In the genomic region with DNA sequence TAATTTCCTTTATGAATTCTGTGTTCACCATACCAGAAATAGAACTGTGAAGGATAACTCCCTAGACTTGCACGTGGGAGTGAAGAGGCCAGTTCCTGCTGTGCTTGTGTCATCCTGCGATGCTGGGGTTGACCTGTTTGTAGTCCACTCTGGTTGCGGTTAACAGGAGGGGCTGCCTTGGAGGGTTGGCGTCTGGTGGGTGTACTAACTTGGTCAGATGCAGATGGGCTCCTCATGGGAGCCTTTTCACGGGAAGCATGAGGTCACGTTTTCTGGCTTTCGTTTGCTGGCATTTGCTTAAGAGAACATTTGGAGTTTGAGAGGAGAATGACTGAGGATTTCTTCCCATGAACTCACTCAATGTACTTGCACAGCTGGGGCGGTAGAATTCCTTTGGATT, we compare ENCODE assay signal across 17 cellular contexts. TPM values are rescaled to one million over a fixed set of nuclear protein-coding genes. Genes with fewer than 3 reads are reported as not detected.
DNase-seq lines count a peak whose midpoint lies in the region; ATAC-seq and TF ChIP-seq lines count a peak whose summit lies in the region.
"Had no signal": no experiment of that assay in that cellular context is flagged by ENCODE, and none has a peak within 500 bp of the region (broad histone marks: within the 10 kb centered on the region; RNA-seq: fewer than 3 reads in every experiment).

No MANE protein-coding gene starts in this region.

- H3K18ac ChIP-seq in neuronal stem cell (ENCODE audit: low read length): no peak overlapping the region

- no peak overlapping the region for H2BK15ac ChIP-seq in neuronal stem cell (ENCODE audit: low read length)

- H3K27ac ChIP-seq in body of pancreas (no peak overlapping the region), heart right ventricle (peak overlapping the region in 5 of 10 donors; percentile 7 to 64 (median 49)), neuronal stem cell (replicated peaks; ENCODE audit: low read length) (no peak overlapping the region)
- H3K27ac ChIP-seq: BLaER1, breast epithelium, tibial artery had no signal

- H3K4me1 ChIP-seq in body of pancreas (peaks cover 25% of the 10 kb centered on the region), heart right ventricle (peaks cover 0 to 66% (median 45%) of the 10 kb centered on the region in 9 donors), neuronal stem cell (ENCODE audit: control insufficient read depth in 2 of 2, insufficient read depth in 1 of 2, low read depth in 1 of 2, low read length in 2 of 2) (no peaks in the 10 kb centered on the region)
- H3K4me1 ChIP-seq: breast epithelium had no signal

- TF ChIP-seq POLR2A in body of pancreas (IDR thresholded peaks at IDR 0.05): no peak

- H3K36me3 ChIP-seq in body of pancreas (replicated peaks in 1 of 2; ENCODE audit: insufficient read depth in 1 of 2, low read depth in 2 of 2): peaks cover 0 to 7% of the 10 kb centered on the region in 2 donors
- H3K36me3 ChIP-seq in heart right ventricle: peaks cover 0 to 45% (median 14%) of the 10 kb centered on the region in 9 donors
- H3K36me3 ChIP-seq in neuronal stem cell (replicated peaks in 1 of 2; ENCODE audit: control insufficient read depth in 2 of 2, insufficient read depth in 2 of 2, low read length in 2 of 2): peaks cover 15 to 70% of the 10 kb centered on the region in 2 donors
- H3K36me3 ChIP-seq: breast epithelium had no signal

- no peak overlapping the region for H3K23ac ChIP-seq in neuronal stem cell (ENCODE audit: low read depth, low read length, poor library complexity)

- intact Hi-C loops in body of pancreas (cut with DNase I) (no loop called here), heart right ventricle (cut with DNase I) (no loop called here)

- no peaks in the 10 kb centered on the region for H3K9me3 ChIP-seq in body of pancreas
- H3K9me3 ChIP-seq in heart right ventricle: no peaks in the 10 kb centered on the region
- H3K9me3 ChIP-seq in neuronal stem cell (replicated peaks in 1 of 2; ENCODE audit: control insufficient read depth in 2 of 2, insufficient read depth in 1 of 2, low read depth in 1 of 2, low read length in 2 of 2): peaks cover 2 to 8% of the 10 kb centered on the region in 2 donors
- H3K9me3 ChIP-seq: breast epithelium, tibial artery had no signal

- ATAC-seq in body of pancreas (peak; percentile 15), heart right ventricle (peak; percentile 66 to 87 (median 81))
- ATAC-seq: SK-N-SH treated with all-trans-retinoic acid at 6 μM for 48 hours had no signal

- H2BK12ac ChIP-seq in neuronal stem cell (ENCODE audit: low read length): no peak overlapping the region

- H3K27me3 ChIP-seq in body of pancreas: no peaks in the 10 kb centered on the region
- H3K27me3 ChIP-seq in heart right ventricle: no peaks in the 10 kb centered on the region
- H3K27me3 ChIP-seq in neuronal stem cell (ENCODE audit: control insufficient read depth in 3 of 3, insufficient read depth in 3 of 3, low read depth in 1 of 3, low read length in 3 of 3): no peaks in the 10 kb centered on the region
- H3K27me3 ChIP-seq: BLaER1, breast epithelium, tibial artery had no signal

- TF ChIP-seq CTCF in body of pancreas (IDR thresholded peaks at IDR 0.05) (no peak), heart right ventricle (IDR thresholded peaks at IDR 0.05) (no peak)

- no peak overlapping the region for H2AFZ ChIP-seq in neuronal stem cell (ENCODE audit: low read length)

- H3K4me2 ChIP-seq in neuronal stem cell (ENCODE audit: insufficient read depth, low read length, poor library complexity, severe bottlenecking): no peak overlapping the region
- H3K4me2 ChIP-seq: BLaER1 had no signal

- DNase-seq in EL (peak; percentile 82), body of pancreas (peak in 2 of 4 donors; percentile 27 to 57), heart right ventricle (peak in 1 of 2 donors; percentile 74), skeletal muscle cell (ENCODE audit: low read depth) (peak; percentile 100), neuronal stem cell (ENCODE audit: low spot score) (no peak), NCI-H2227 treated with DMSO at 0.1 percent for 48 hours (lab: John Stamatoyannopoulos, UW) (no peak), COLO829 (ENCODE audit: low spot score) (no peak)
- no peak for DNase-seq in stimulated activated CD4-positive, alpha-beta T cell treated with anti-CD3 and anti-CD28 coated beads, Interleukin-2, amount 100 ng/mL, for 48 hours
- DNase-seq: activated effector memory CD4-positive, alpha-beta T cell treated with Interleukin-2 at 50 U/mL for 16 hours; DMS53; NCI-H1092; NCI-H226; stimulated activated CD4-positive, alpha-beta T cell treated with anti-CD3 and anti-CD28 coated beads, Interleukin-15, amount 100 ng/mL, for 24 hours had no signal

- 74 to 82% methylated on average over 8 of the region's 8 CpGs for WGBS in body of pancreas, 2 donors
- WGBS in heart right ventricle, 2 donors: 30 to 31% methylated on average over 8 of the region's 8 CpGs
- no CpG with 5 or more reads among the region's 8 CpGs for WGBS in neuronal stem cell (ENCODE audit: extremely low coverage in 2 of 2, insufficient read length in 2 of 2, insufficient replicate concordance in 1 of 2), 2 donors

- H2BK120ac ChIP-seq in neuronal stem cell (ENCODE audit: low read depth, low read length): no peak overlapping the region

- H3K79me1 ChIP-seq in neuronal stem cell (ENCODE audit: low read depth, low read length): peaks cover 13% of the 10 kb centered on the region

- H3K14ac ChIP-seq in neuronal stem cell (ENCODE audit: low read length): no peak overlapping the region

- no peak overlapping the region for H3K9ac ChIP-seq in neuronal stem cell (ENCODE audit: low read depth, low read length, poor library complexity)
- H3K9ac ChIP-seq: BLaER1 had no signal

- H3K4ac ChIP-seq in neuronal stem cell (ENCODE audit: low read length): no peak overlapping the region

- no peak overlapping the region for H2AK5ac ChIP-seq in neuronal stem cell (ENCODE audit: low read depth, low read length)

- H4K91ac ChIP-seq in neuronal stem cell (ENCODE audit: low read depth, low read length, poor library complexity): no peak overlapping the region

- H2BK5ac ChIP-seq in neuronal stem cell (ENCODE audit: low read length): no peak overlapping the region

- no peak overlapping the region for H3K4me3 ChIP-seq in body of pancreas
- no peak overlapping the region for H3K4me3 ChIP-seq in heart right ventricle
- H3K4me3 ChIP-seq in skeletal muscle cell (ENCODE audit: low read depth, low read length): no peak overlapping the region
- no peak overlapping the region for H3K4me3 ChIP-seq in neuronal stem cell (ENCODE audit: low read length in 2 of 2)
- H3K4me3 ChIP-seq: BLaER1, breast epithelium, tibial artery had no signal

- H4K8ac ChIP-seq in neuronal stem cell (ENCODE audit: low read depth, low read length): no peak overlapping the region

RNA-seq across cellular contexts. Expression of a gene that starts 41.2 kb away (rescaled TPM):
- 10 to 100 TPM; 50.8 TPM for total RNA-seq in body of pancreas
- total RNA-seq in heart right ventricle: 10 to 100 TPM; 61.7 to 95.6 (median 72.2) TPM
- polyA plus RNA-seq in heart right ventricle: 10 to 100 TPM; 13.7 to 21.1 TPM
- polyA plus RNA-seq in neuronal stem cell (2013, experiment 1 of 2): 14.0 TPM
- polyA plus RNA-seq in neuronal stem cell (2013, experiment 2 of 2): 13.5 TPM

Comparison
In these comparisons a context has a peak if more than half of its experiments do, and no peak if none do; other contexts are left out.
1. DNase-seq: peak in EL (single experiment) and skeletal muscle cell (single experiment); none in neuronal stem cell (single experiment), stimulated activated CD4-positive, alpha-beta T cell treated with anti-CD3 and anti-CD28 coated beads, Interleukin-2, amount 100 ng/mL, for 48 hours (0 of 2), NCI-H2227 treated with DMSO at 0.1 percent for 48 hours (single experiment) and COLO829 (single experiment).